ENCODE assay signal across 27 cellular contexts in the genomic region with DNA sequence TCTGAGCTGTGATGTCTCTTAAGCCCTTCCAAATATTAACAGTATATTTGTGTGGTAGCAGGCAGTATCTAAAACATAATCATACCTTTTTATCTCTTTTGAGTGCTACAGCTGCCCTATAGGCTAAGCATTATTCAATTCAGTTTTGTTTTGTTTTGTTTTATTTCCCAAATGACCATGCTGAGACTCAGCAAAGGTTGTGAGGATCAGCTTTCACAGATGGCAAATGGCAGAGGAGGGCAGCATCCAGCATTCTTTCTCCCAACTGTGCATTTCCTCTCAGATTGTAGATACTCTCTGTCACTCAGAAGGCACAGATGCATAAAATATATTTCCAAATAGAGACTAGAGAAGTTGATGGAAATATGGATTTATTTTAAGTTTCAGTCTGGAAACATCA.
"Had no signal": no experiment of that assay in that cellular context is flagged by ENCODE, and none has a peak within 500 bp of the region (broad histone marks: within the 10 kb centered on the region; RNA-seq: fewer than 3 reads in every experiment).

No MANE protein-coding gene starts in this region.

- H3K36me3 ChIP-seq: colonic mucosa, heart right ventricle, neutrophil, right lobe of liver, tibial artery had no signal

- H3K4me1 ChIP-seq: colonic mucosa had no signal

- H3K4me3 Mint-ChIP-seq: activated B cell treated with CpG ODN at 0.5 μM for 24 hours; activated CD4-positive, alpha-beta T cell treated with anti-CD3 and anti-CD28 coated beads for 36 hours; activated T-cell treated with anti-CD3 and anti-CD28 coated beads, Interleukin-2, amount 50 U/mL, for 24 hours; activated T-helper 17 cell treated with anti-CD3 and anti-CD28 coated beads, Interleukin-2, amount 50 U/mL, for 72 hours; naive thymus-derived CD8-positive, alpha-beta T cell; stimulated activated effector memory CD8-positive, alpha-beta T cell treated with anti-CD3 and anti-CD28 coated beads, Interleukin-12 subunit alpha, Interleukin-12 subunit beta, amount 100 ng/mL, for 72 hours; stimulated activated naive CD8-positive, alpha-beta T cell treated with anti-CD3 and anti-CD28 coated beads, Interleukin-15, amount 100 ng/mL, for 72 hours; T-helper 17 cell had no signal

- DNase-seq: activated B cell treated with CpG ODN at 0.5 μM for 24 hours; activated CD4-positive, alpha-beta T cell treated with anti-CD3 and anti-CD28 coated beads for 36 hours; activated CD4-positive, alpha-beta T cell treated with anti-CD3 and anti-CD28 coated beads, Interleukin-2, amount 50 U/mL, for 4 hours; activated CD8-positive, alpha-beta memory T cell treated with anti-CD3 and anti-CD28 coated beads for 24 hours; activated CD8-positive, alpha-beta memory T cell treated with anti-CD3 and anti-CD28 coated beads, Interleukin-2, amount 50 U/mL, for 4 hours; activated T-cell treated with anti-CD3 and anti-CD28 coated beads, Interleukin-2, amount 50 U/mL, for 24 hours; amniotic stem cell; colonic mucosa; dorsolateral prefrontal cortex; heart right ventricle; kidney; naive thymus-derived CD8-positive, alpha-beta T cell; right lobe of liver; stimulated activated CD4-positive, alpha-beta T cell treated with anti-CD3 and anti-CD28 coated beads, Interleukin-2, amount 100 ng/mL, for 24 hours; stimulated activated naive CD8-positive, alpha-beta T cell treated with anti-CD3 and anti-CD28 coated beads, Interleukin-15, amount 100 ng/mL, for 72 hours; T-helper 17 cell; tibial artery had no signal

- H3K9me3 ChIP-seq: colonic mucosa, heart right ventricle, neutrophil, right lobe of liver, tibial artery had no signal

- H3K27me3 ChIP-seq: colonic mucosa, dorsolateral prefrontal cortex, heart right ventricle, neutrophil, right lobe of liver, tibial artery had no signal

- H3K4me3 ChIP-seq: colonic mucosa, dorsolateral prefrontal cortex, heart right ventricle, lung, right lobe of liver, skin epidermis, tibial artery had no signal

- FAIRE-seq: bronchial epithelial cell, kidney, urothelium cell line had no signal

- H3K9me3 Mint-ChIP-seq: activated B cell treated with CpG ODN at 0.5 μM for 24 hours; activated naive CD4-positive, alpha-beta T cell treated with anti-CD3 and anti-CD28 coated beads, Interleukin-2, amount 50 U/mL, for 72 hours; activated T-cell treated with anti-CD3 and anti-CD28 coated beads, Interleukin-2, amount 50 U/mL, for 24 hours; activated T-helper 17 cell treated with anti-CD3 and anti-CD28 coated beads, Interleukin-2, amount 50 U/mL, for 72 hours; stimulated activated effector memory CD8-positive, alpha-beta T cell treated with anti-CD3 and anti-CD28 coated beads, Interleukin-12 subunit alpha, Interleukin-12 subunit beta, amount 100 ng/mL, for 72 hours had no signal

- H3K27me3 Mint-ChIP-seq: activated B cell treated with CpG ODN at 0.5 μM for 24 hours; activated CD4-positive, alpha-beta T cell treated with anti-CD3 and anti-CD28 coated beads for 36 hours; stimulated activated naive CD8-positive, alpha-beta T cell treated with anti-CD3 and anti-CD28 coated beads, Interleukin-15, amount 100 ng/mL, for 72 hours had no signal

- H3K36me3 Mint-ChIP-seq: activated naive CD4-positive, alpha-beta T cell treated with anti-CD3 and anti-CD28 coated beads, Interleukin-2, amount 50 U/mL, for 72 hours; naive thymus-derived CD8-positive, alpha-beta T cell; stimulated activated effector memory CD8-positive, alpha-beta T cell treated with anti-CD3 and anti-CD28 coated beads, Interleukin-12 subunit alpha, Interleukin-12 subunit beta, amount 100 ng/mL, for 72 hours had no signal

- H3K4me1 Mint-ChIP-seq: activated B cell treated with CpG ODN at 0.5 μM for 24 hours; activated CD4-positive, alpha-beta T cell treated with anti-CD3 and anti-CD28 coated beads for 36 hours; activated T-helper 17 cell treated with anti-CD3 and anti-CD28 coated beads, Interleukin-2, amount 50 U/mL, for 72 hours; stimulated activated effector memory CD8-positive, alpha-beta T cell treated with anti-CD3 and anti-CD28 coated beads, Interleukin-12 subunit alpha, Interleukin-12 subunit beta, amount 100 ng/mL, for 72 hours; stimulated activated naive CD8-positive, alpha-beta T cell treated with anti-CD3 and anti-CD28 coated beads, Interleukin-15, amount 100 ng/mL, for 72 hours; T-helper 17 cell had no signal

- H3K27ac ChIP-seq: colonic mucosa, dorsolateral prefrontal cortex, epithelial cell of prostate, heart right ventricle, neutrophil, skin epidermis, tibial artery had no signal

- ATAC-seq: activated CD4-positive, alpha-beta T cell treated with anti-CD3 and anti-CD28 coated beads for 36 hours; activated naive CD4-positive, alpha-beta T cell treated with anti-CD3 and anti-CD28 coated beads, Interleukin-2, amount 50 U/mL, for 72 hours; activated T-helper 17 cell treated with anti-CD3 and anti-CD28 coated beads, Interleukin-2, amount 50 U/mL, for 72 hours; heart right ventricle; left lobe of liver; naive thymus-derived CD8-positive, alpha-beta T cell; right lobe of liver; stimulated activated effector memory CD8-positive, alpha-beta T cell treated with anti-CD3 and anti-CD28 coated beads, Interleukin-12 subunit alpha, Interleukin-12 subunit beta, amount 100 ng/mL, for 72 hours; stimulated activated naive CD8-positive, alpha-beta T cell treated with anti-CD3 and anti-CD28 coated beads, Interleukin-15, amount 100 ng/mL, for 72 hours; T-helper 17 cell had no signal

- H3K27ac Mint-ChIP-seq: activated B cell treated with CpG ODN at 0.5 μM for 24 hours; activated CD4-positive, alpha-beta T cell treated with anti-CD3 and anti-CD28 coated beads for 36 hours; activated naive CD4-positive, alpha-beta T cell treated with anti-CD3 and anti-CD28 coated beads, Interleukin-2, amount 50 U/mL, for 72 hours; activated T-cell treated with anti-CD3 and anti-CD28 coated beads, Interleukin-2, amount 50 U/mL, for 24 hours; activated T-helper 17 cell treated with anti-CD3 and anti-CD28 coated beads, Interleukin-2, amount 50 U/mL, for 72 hours; naive thymus-derived CD8-positive, alpha-beta T cell; stimulated activated effector memory CD8-positive, alpha-beta T cell treated with anti-CD3 and anti-CD28 coated beads, Interleukin-12 subunit alpha, Interleukin-12 subunit beta, amount 100 ng/mL, for 72 hours; stimulated activated naive CD8-positive, alpha-beta T cell treated with anti-CD3 and anti-CD28 coated beads, Interleukin-15, amount 100 ng/mL, for 72 hours; T-helper 17 cell had no signal
